In genomic region chr1:155167166-155168104, GRCh38 we compare ENCODE assay signal across 1 cellular context.
TF ChIP-seq lines count a peak whose summit lies in the region.

No MANE protein-coding gene starts in this region.

TF ChIP-seq in K562, 482 proteins besides CTCF, POLR2A, EP300 and RAD21 (continued from another document and continues in another):
- TF ChIP-seq ZBTB40 (IDR thresholded peaks at IDR 0.05) (no peak), ZBTB40 (CRISPR knock-in tag; IDR thresholded peaks at IDR 0.05) (no peak), TEAD1 (CRISPR knock-in tag; IDR thresholded peaks at IDR 0.05) (peak in 1 of 2 experiments; percentile 42; a peak in 1 of 4 replicates), NCOA2 (IDR thresholded peaks at IDR 0.05; ENCODE audit: partially characterized antibody in 2 of 2) (no peak), MAFK (IDR thresholded peaks at IDR 0.05; ENCODE audit: low read length) (0 out of 2 replicates have a peak, but pooled peaks have one; percentile 22), NBN (IDR thresholded peaks at IDR 0.05; ENCODE audit: low read depth) (0 out of 2 replicates have a peak, but pooled peaks have one; percentile 12), CTBP1 (IDR thresholded peaks at IDR 0.05; ENCODE audit: borderline replicate concordance) (peak; percentile 86), HEY1 (CRISPR knock-in tag; IDR thresholded peaks at IDR 0.05; ENCODE audit: borderline replicate concordance) (no peak), KLF16 (IDR thresholded peaks at IDR 0.05) (peak; percentile 42; the same call in 1 of the 2 replicates), ATF3 (IDR thresholded peaks at IDR 0.05) (peak; percentile 45; the same call in 1 of the 2 replicates), ATF3 (CRISPR knock-in tag; conservative IDR thresholded peaks at IDR 0.05) (no peak), ZBTB17 (CRISPR knock-in tag; IDR thresholded peaks at IDR 0.05) (0 out of 2 replicates have a peak, but pooled peaks have one; percentile 43), THRA (IDR thresholded peaks at IDR 0.05) (no peak), SMC3 (conservative IDR thresholded peaks at IDR 0.05; ENCODE audit: insufficient read depth, low read depth, low read length) (peak; percentile 96), ZNF780A (CRISPR knock-in tag; IDR thresholded peaks at IDR 0.05) (no peak), SRF (CRISPR knock-in tag; IDR thresholded peaks at IDR 0.05) (0 out of 4 replicates have a peak, but pooled peaks of 1 of the 2 experiments have one; percentile 69), STAG1 (CRISPR knock-in tag; IDR thresholded peaks at IDR 0.05; ENCODE audit: borderline replicate concordance) (peak; percentile 93), MTA3 (IDR thresholded peaks at IDR 0.05; ENCODE audit: borderline replicate concordance) (peak; percentile 66), TGIF2 (CRISPR knock-in tag; IDR thresholded peaks at IDR 0.05) (no peak), TRIM24 (IDR thresholded peaks at IDR 0.05) (no peak), RB1 (IDR thresholded peaks at IDR 0.05; ENCODE audit: low read depth) (peak; percentile 66), CEBPG (CRISPR knock-in tag; IDR thresholded peaks at IDR 0.05) (no peak), CEBPG (tag; conservative IDR thresholded peaks at IDR 0.05 in 1 of 2, IDR thresholded peaks at IDR 0.05 in 1 of 2) (no peak), BRD9 (IDR thresholded peaks at IDR 0.05; ENCODE audit: low read depth, partially characterized antibody) (peak; percentile 50), ETV5 (CRISPR knock-in tag; IDR thresholded peaks at IDR 0.05; ENCODE audit: low read depth) (no peak), KDM5B (IDR thresholded peaks at IDR 0.05; ENCODE audit: insufficient replicate concordance, low read depth, low read length) (peak; percentile 30), YY1 (IDR thresholded peaks at IDR 0.05; ENCODE audit: borderline replicate concordance in 1 of 3, control insufficient read depth in 1 of 3, extremely low read depth in 1 of 3, insufficient read depth in 3 of 3, insufficient read length in 1 of 3, insufficient replicate concordance in 2 of 3, low read depth in 1 of 3, low read length in 2 of 3) (peak in 2 of 3 experiments; percentile 21 to 35), TRIM28 (IDR thresholded peaks at IDR 0.05) (no peak), E2F8 (IDR thresholded peaks at IDR 0.05; ENCODE audit: low read depth, partially characterized antibody) (peak; percentile 49), FOXJ2 (tag; IDR thresholded peaks at IDR 0.05) (no peak), DPF2 (IDR thresholded peaks at IDR 0.05) (peak; percentile 33; the same call in 1 of the 2 replicates), RCOR1 (IDR thresholded peaks at IDR 0.05; ENCODE audit: borderline replicate concordance in 1 of 2, low read depth in 2 of 2, low read length in 2 of 2) (peak in 1 of 2 experiments; percentile 88; a peak in 2 of 4 replicates), POLR2B (IDR thresholded peaks at IDR 0.05; ENCODE audit: low read depth, partially characterized antibody) (no peak), ZBTB7A (IDR thresholded peaks at IDR 0.05; ENCODE audit: borderline replicate concordance, control insufficient read depth, low read depth, low read length) (peak; percentile 81), GABPB1 (CRISPR knock-in tag; IDR thresholded peaks at IDR 0.05) (peak; percentile 32; the same call in 1 of the 2 replicates), CC2D1A (IDR thresholded peaks at IDR 0.05) (peak; percentile 90), NFIC (IDR thresholded peaks at IDR 0.05) (peak; percentile 48; the same call in 1 of the 2 replicates), JUND (IDR thresholded peaks at IDR 0.05; ENCODE audit: borderline replicate concordance, low read depth, low read length) (peak; percentile 43), JUND (tag; IDR thresholded peaks at IDR 0.05; ENCODE audit: borderline replicate concordance, low read depth, low read length) (peak; percentile 54; the same call in 1 of the 3 replicates), NFE2 (IDR thresholded peaks at IDR 0.05; ENCODE audit: low read depth) (no peak)
- TF ChIP-seq, protein P1, sequence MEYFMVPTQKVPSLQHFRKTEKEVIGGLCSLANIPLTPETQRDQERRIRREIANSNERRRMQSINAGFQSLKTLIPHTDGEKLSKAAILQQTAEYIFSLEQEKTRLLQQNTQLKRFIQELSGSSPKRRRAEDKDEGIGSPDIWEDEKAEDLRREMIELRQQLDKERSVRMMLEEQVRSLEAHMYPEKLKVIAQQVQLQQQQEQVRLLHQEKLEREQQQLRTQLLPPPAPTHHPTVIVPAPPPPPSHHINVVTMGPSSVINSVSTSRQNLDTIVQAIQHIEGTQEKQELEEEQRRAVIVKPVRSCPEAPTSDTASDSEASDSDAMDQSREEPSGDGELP (CRISPR knock-in tag; IDR thresholded peaks at IDR 0.05; ENCODE audit: borderline replicate concordance), result peak; percentile 65
- TF ChIP-seq, protein P2, sequence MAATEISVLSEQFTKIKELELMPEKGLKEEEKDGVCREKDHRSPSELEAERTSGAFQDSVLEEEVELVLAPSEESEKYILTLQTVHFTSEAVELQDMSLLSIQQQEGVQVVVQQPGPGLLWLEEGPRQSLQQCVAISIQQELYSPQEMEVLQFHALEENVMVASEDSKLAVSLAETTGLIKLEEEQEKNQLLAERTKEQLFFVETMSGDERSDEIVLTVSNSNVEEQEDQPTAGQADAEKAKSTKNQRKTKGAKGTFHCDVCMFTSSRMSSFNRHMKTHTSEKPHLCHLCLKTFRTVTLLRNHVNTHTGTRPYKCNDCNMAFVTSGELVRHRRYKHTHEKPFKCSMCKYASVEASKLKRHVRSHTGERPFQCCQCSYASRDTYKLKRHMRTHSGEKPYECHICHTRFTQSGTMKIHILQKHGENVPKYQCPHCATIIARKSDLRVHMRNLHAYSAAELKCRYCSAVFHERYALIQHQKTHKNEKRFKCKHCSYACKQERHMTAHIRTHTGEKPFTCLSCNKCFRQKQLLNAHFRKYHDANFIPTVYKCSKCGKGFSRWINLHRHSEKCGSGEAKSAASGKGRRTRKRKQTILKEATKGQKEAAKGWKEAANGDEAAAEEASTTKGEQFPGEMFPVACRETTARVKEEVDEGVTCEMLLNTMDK (IDR thresholded peaks at IDR 0.05; ENCODE audit: borderline replicate concordance, insufficient read depth, low read depth, low read length, poor library complexity, severe bottlenecking), result peak; percentile 62
- TF ChIP-seq, protein P3, sequence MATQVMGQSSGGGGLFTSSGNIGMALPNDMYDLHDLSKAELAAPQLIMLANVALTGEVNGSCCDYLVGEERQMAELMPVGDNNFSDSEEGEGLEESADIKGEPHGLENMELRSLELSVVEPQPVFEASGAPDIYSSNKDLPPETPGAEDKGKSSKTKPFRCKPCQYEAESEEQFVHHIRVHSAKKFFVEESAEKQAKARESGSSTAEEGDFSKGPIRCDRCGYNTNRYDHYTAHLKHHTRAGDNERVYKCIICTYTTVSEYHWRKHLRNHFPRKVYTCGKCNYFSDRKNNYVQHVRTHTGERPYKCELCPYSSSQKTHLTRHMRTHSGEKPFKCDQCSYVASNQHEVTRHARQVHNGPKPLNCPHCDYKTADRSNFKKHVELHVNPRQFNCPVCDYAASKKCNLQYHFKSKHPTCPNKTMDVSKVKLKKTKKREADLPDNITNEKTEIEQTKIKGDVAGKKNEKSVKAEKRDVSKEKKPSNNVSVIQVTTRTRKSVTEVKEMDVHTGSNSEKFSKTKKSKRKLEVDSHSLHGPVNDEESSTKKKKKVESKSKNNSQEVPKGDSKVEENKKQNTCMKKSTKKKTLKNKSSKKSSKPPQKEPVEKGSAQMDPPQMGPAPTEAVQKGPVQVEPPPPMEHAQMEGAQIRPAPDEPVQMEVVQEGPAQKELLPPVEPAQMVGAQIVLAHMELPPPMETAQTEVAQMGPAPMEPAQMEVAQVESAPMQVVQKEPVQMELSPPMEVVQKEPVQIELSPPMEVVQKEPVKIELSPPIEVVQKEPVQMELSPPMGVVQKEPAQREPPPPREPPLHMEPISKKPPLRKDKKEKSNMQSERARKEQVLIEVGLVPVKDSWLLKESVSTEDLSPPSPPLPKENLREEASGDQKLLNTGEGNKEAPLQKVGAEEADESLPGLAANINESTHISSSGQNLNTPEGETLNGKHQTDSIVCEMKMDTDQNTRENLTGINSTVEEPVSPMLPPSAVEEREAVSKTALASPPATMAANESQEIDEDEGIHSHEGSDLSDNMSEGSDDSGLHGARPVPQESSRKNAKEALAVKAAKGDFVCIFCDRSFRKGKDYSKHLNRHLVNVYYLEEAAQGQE (CRISPR knock-in tag; IDR thresholded peaks at IDR 0.05; ENCODE audit: low read depth), result 0 out of 2 replicates have a peak, but pooled peaks have one; percentile 37
